In genomic region chr6:12545141-12545540, GRCh38 we compare ENCODE assay signal across 1 cellular context.
TF ChIP-seq lines count a peak whose summit lies in the region.

No MANE protein-coding gene starts in this region.

TF ChIP-seq in HEK293, 187 proteins besides CTCF, POLR2A, EP300 and RAD21:
- TF ChIP-seq ZNF341 (tag by site-specific recombination; IDR thresholded peaks at IDR 0.05; ENCODE audit: low read depth) (no peak), ZNF544 (tag by site-specific recombination; IDR thresholded peaks at IDR 0.05) (no peak), ZNF221 (tag by site-specific recombination; IDR thresholded peaks at IDR 0.05; ENCODE audit: borderline replicate concordance) (no peak), ATF2 (tag by site-specific recombination; IDR thresholded peaks at IDR 0.05; ENCODE audit: low read depth) (peak; percentile 76), ZNF239 (tag by site-specific recombination; IDR thresholded peaks at IDR 0.05) (no peak), FEZF1 (tag by site-specific recombination; IDR thresholded peaks at IDR 0.05) (peak; percentile 15; the same call in 1 of the 2 replicates), ZNF274 (IDR thresholded peaks at IDR 0.05; ENCODE audit: low read length) (no peak), ZNF274 (tag by site-specific recombination; IDR thresholded peaks at IDR 0.05; ENCODE audit: borderline replicate concordance) (no peak), SCRT2 (tag by site-specific recombination; IDR thresholded peaks at IDR 0.05) (no peak), ZBTB20 (tag by site-specific recombination; IDR thresholded peaks at IDR 0.05) (peak; percentile 20; the same call in 1 of the 2 replicates)
